ENCODE assay signal across 8 cellular contexts in genomic region chr5:1167728-1168709, GRCh38. TPM values are rescaled to one million over a fixed set of nuclear protein-coding genes. Genes with fewer than 3 reads are reported as not detected.
DNase-seq lines count a peak whose midpoint lies in the region; ATAC-seq lines count a peak whose summit lies in the region.

No MANE protein-coding gene starts in this region.

- DNase-seq in A172 (ENCODE audit: low spot score): peak; percentile 69
- peak; percentile 15 for DNase-seq in NCI-H524 treated with DMSO at 0.1 percent for 48 hours (lab: John Stamatoyannopoulos, UW)
- peak; percentile 56 to 61 for DNase-seq in activated CD4-positive, alpha-beta T cell treated with anti-CD3 and anti-CD28 coated beads, Interleukin-2, amount 50 U/mL, for 4 hours
- DNase-seq in ecto neural progenitor cell (ENCODE audit: low spot score): peak; percentile 79
- peak; percentile 70 to 87 for DNase-seq in lung microvascular endothelial cell (ENCODE audit: low read depth in 2 of 2)
- peak; percentile 19 to 60 (median 32) for DNase-seq in stimulated activated CD4-positive, alpha-beta T cell treated with anti-CD3 and anti-CD28 coated beads, TNF-alpha, amount 100 ng/mL, for 48 hours (ENCODE audit: low read depth in 3 of 3)

- ATAC-seq in GM18511 (IDR thresholded peaks at IDR 0.05; ENCODE audit: unreplicated experiment) (peak; percentile 79), HG03354 (IDR thresholded peaks at IDR 0.05; ENCODE audit: poor library complexity, severe bottlenecking, unreplicated experiment) (peak; percentile 67)

RNA-seq across cellular contexts. Expression of gene SLC6A19, which starts 33.4 kb away (rescaled TPM):
- total RNA-seq in A172 (2014; rRNA removed; shearing (Covaris generic)): not detected in 2 replicates
- total RNA-seq in lung microvascular endothelial cell: not detected in 2 replicates

RNA-seq across cellular contexts. Expression of gene SLC12A7, which starts 56.2 kb away (rescaled TPM):
- total RNA-seq in A172 (2014; rRNA removed; shearing (Covaris generic)): 8.5 and 10.2 TPM in 2 replicates
- total RNA-seq in lung microvascular endothelial cell: 13.9 and 32.5 TPM in 2 replicates

RNA-seq across cellular contexts. Expression of gene SLC6A18, which starts 57.2 kb away (rescaled TPM):
- total RNA-seq in A172 (2014; rRNA removed; shearing (Covaris generic)): not detected in 2 replicates
- not detected in 2 replicates for total RNA-seq in lung microvascular endothelial cell

Comparison
In these comparisons a context has a peak if more than half of its experiments do, and no peak if none do; other contexts are left out.
1. Peak in every context shown above with its lines: DNase-seq and ATAC-seq.
2. DNase-seq: peak in every context shown above with its lines; median percentile 79 in ecto neural progenitor cell; 78 in lung microvascular endothelial cell; 69 in A172; 58 in activated CD4-positive, alpha-beta T cell treated with anti-CD3 and anti-CD28 coated beads, Interleukin-2, amount 50 U/mL, for 4 hours; 32 in stimulated activated CD4-positive, alpha-beta T cell treated with anti-CD3 and anti-CD28 coated beads, TNF-alpha, amount 100 ng/mL, for 48 hours; 15 in NCI-H524 treated with DMSO at 0.1 percent for 48 hours.